In the genomic region with DNA sequence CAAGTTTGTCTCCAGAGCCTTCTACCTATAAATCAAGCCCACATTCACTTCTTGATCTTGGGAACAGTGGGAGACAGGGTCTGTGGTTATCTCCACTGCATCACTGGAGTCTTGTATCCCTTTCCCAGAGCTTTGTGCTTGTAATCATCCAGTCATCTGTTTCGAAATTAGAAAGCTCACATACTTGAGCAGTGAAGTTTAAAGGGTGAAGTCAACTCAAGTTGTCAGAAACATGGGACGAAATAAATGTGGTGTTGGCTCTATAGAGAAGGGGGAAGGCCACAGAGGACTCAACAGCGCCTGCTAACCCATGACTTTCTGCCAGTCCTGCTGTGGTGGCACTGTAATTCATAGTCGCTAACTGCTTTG, we compare ENCODE assay signal across 1 cellular context.
TF ChIP-seq lines count a peak whose summit lies in the region.

No MANE protein-coding gene starts in this region.

TF ChIP-seq in IMR-90, 13 proteins besides CTCF, POLR2A, EP300 and RAD21 (continued from another document):
- no peak for TF ChIP-seq NFE2L2 (IDR thresholded peaks at IDR 0.05; ENCODE audit: low read depth, low read length)
- TF ChIP-seq, protein P1, sequence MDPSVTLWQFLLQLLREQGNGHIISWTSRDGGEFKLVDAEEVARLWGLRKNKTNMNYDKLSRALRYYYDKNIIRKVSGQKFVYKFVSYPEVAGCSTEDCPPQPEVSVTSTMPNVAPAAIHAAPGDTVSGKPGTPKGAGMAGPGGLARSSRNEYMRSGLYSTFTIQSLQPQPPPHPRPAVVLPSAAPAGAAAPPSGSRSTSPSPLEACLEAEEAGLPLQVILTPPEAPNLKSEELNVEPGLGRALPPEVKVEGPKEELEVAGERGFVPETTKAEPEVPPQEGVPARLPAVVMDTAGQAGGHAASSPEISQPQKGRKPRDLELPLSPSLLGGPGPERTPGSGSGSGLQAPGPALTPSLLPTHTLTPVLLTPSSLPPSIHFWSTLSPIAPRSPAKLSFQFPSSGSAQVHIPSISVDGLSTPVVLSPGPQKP (IDR thresholded peaks at IDR 0.05; ENCODE audit: borderline replicate concordance, low read depth, low read length): no peak
- TF ChIP-seq BHLHE40 (IDR thresholded peaks at IDR 0.05; ENCODE audit: low read depth, low read length): peak; percentile 50; the same call in 1 of the 2 replicates
- TF ChIP-seq FOS (IDR thresholded peaks at IDR 0.05; ENCODE audit: low read depth, low read length): peak; percentile 85
- peak; percentile 83 for TF ChIP-seq CEBPB (IDR thresholded peaks at IDR 0.05; ENCODE audit: low read depth, low read length)
- TF ChIP-seq MAZ (IDR thresholded peaks at IDR 0.05; ENCODE audit: borderline replicate concordance, low read depth, low read length): no peak; the same call in 1 of the 2 replicates
- TF ChIP-seq MAFK (IDR thresholded peaks at IDR 0.05; ENCODE audit: low read depth, low read length): no peak
- no peak for TF ChIP-seq CHD1 (IDR thresholded peaks at IDR 0.05; ENCODE audit: low read depth, low read length)
- TF ChIP-seq MXI1 (IDR thresholded peaks at IDR 0.05; ENCODE audit: borderline replicate concordance, low read depth, low read length): no peak
- TF ChIP-seq RCOR1 (IDR thresholded peaks at IDR 0.05; ENCODE audit: insufficient replicate concordance, low read length): peak; percentile 44
- TF ChIP-seq SMC3 (IDR thresholded peaks at IDR 0.05; ENCODE audit: low read depth, low read length): no peak
- TF ChIP-seq, protein P2, sequence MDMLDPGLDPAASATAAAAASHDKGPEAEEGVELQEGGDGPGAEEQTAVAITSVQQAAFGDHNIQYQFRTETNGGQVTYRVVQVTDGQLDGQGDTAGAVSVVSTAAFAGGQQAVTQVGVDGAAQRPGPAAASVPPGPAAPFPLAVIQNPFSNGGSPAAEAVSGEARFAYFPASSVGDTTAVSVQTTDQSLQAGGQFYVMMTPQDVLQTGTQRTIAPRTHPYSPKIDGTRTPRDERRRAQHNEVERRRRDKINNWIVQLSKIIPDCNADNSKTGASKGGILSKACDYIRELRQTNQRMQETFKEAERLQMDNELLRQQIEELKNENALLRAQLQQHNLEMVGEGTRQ (IDR thresholded peaks at IDR 0.05; ENCODE audit: low read depth, low read length): no peak
